In genomic region chr4:4851081-4851480, GRCh38 we compare ENCODE assay signal across 21 cellular contexts.
"Had no signal": no experiment of that assay in that cellular context is flagged by ENCODE, and none has a peak within 500 bp of the region (broad histone marks: within the 10 kb centered on the region; RNA-seq: fewer than 3 reads in every experiment).

No MANE protein-coding gene starts in this region.

- H3K9me3 ChIP-seq: MG63, SK-N-SH had no signal

- H3K27me3 ChIP-seq: MG63 had no signal

- H3K9ac ChIP-seq: SK-N-SH had no signal

- H3K4me3 ChIP-seq: MG63 had no signal

- H3K4me2 ChIP-seq: SK-N-SH had no signal

- H3K36me3 ChIP-seq: MG63 had no signal

- DNase-seq: IMR-90, Karpas-422, KG1, MG63, NCI-H1092, NCI-H1105 treated with DMSO at 0.1 percent for 48 hours, NCI-H1417 treated with DMSO at 0.1 percent for 48 hours, NCI-H146, NCI-H187, NCI-H2029, NCI-H2081 treated with DMSO at 0.1 percent for 48 hours, NCI-H2171, NCI-H226, NCI-H446, NCI-H510A, NCI-H524 treated with DMSO at 0.1 percent for 48 hours, NCI-H69, NCI-H774, RPMI8226, SHP77, SK-N-SH had no signal
